In the genomic region with DNA sequence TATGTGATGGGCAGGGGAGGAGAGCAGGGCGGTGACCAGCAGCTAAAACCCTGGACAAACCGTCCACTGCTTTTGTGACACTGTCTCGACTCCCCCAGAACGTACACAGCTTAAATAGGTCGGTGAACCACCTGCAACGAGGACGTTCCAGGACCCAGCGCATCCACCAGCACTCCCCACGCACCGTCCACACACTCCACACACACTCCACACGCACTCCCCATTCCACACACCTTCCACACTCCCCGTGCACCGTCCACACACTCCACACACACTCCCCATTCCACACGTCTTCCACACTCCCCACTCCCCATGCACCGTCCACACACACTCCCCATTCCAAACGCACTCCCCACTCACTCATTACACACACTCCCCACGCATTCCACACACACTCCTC, we compare ENCODE assay signal across 1 cellular context.
TF ChIP-seq lines count a peak whose summit lies in the region.

No MANE protein-coding gene starts in this region.

TF ChIP-seq in H1, 55 proteins besides CTCF, POLR2A, EP300 and RAD21:
- TF ChIP-seq SP4 (IDR thresholded peaks at IDR 0.05; ENCODE audit: low read length) (no peak), BCL11A (IDR thresholded peaks at IDR 0.05; ENCODE audit: low read depth in 2 of 2, low read length in 2 of 2) (no peak), HDAC6 (IDR thresholded peaks at IDR 0.05; ENCODE audit: low read depth, low read length) (no peak), JUND (IDR thresholded peaks at IDR 0.05; ENCODE audit: low read length) (no peak), BRCA1 (IDR thresholded peaks at IDR 0.05; ENCODE audit: low read depth, low read length) (no peak), SAP30 (IDR thresholded peaks at IDR 0.05; ENCODE audit: insufficient read depth, insufficient replicate concordance, low read length) (no peak), TEAD4 (IDR thresholded peaks at IDR 0.05; ENCODE audit: low read depth, low read length) (no peak), TAF7 (optimal IDR thresholded peaks at IDR 0.05; ENCODE audit: borderline replicate concordance, low read depth, low read length) (no peak), SIN3A (conservative IDR thresholded peaks at IDR 0.05 in 1 of 2, IDR thresholded peaks at IDR 0.05 in 1 of 2; ENCODE audit: low read depth in 1 of 2, low read length in 2 of 2) (no peak), CBX5 (IDR thresholded peaks at IDR 0.05; ENCODE audit: low read depth, low read length) (no peak), RBBP5 (IDR thresholded peaks at IDR 0.05; ENCODE audit: borderline replicate concordance, low read depth, low read length) (no peak), EZH2 (IDR thresholded peaks at IDR 0.05; ENCODE audit: low read depth, low read length, severe bottlenecking) (no peak), POLR2AphosphoS5 (IDR thresholded peaks at IDR 0.05; ENCODE audit: low read depth, low read length) (no peak), CHD2 (IDR thresholded peaks at IDR 0.05; ENCODE audit: low read length) (no peak), NANOG (IDR thresholded peaks at IDR 0.05; ENCODE audit: insufficient read depth, low read depth, low read length, poor library complexity, severe bottlenecking) (no peak), NRF1 (IDR thresholded peaks at IDR 0.05; ENCODE audit: low read depth, low read length) (no peak), KDM5A (IDR thresholded peaks at IDR 0.05; ENCODE audit: low read length) (no peak)
- TF ChIP-seq, protein P1, sequence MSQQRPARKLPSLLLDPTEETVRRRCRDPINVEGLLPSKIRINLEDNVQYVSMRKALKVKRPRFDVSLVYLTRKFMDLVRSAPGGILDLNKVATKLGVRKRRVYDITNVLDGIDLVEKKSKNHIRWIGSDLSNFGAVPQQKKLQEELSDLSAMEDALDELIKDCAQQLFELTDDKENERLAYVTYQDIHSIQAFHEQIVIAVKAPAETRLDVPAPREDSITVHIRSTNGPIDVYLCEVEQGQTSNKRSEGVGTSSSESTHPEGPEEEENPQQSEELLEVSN (IDR thresholded peaks at IDR 0.05), result no peak
- TF ChIP-seq, protein P2, sequence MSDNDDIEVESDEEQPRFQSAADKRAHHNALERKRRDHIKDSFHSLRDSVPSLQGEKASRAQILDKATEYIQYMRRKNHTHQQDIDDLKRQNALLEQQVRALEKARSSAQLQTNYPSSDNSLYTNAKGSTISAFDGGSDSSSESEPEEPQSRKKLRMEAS (IDR thresholded peaks at IDR 0.05), result no peak
TF ChIP-seq in H1: peak in this region for 0.
